ENCODE assay signal across 13 cellular contexts in genomic region chrX:136597356-136597755, GRCh38. TPM values are rescaled to one million over a fixed set of nuclear protein-coding genes. Genes with fewer than 3 reads are reported as not detected.
A peak's percentile ranks its signal among the peaks of the same experiment; 100 is the strongest.
DNase-seq lines count a peak whose midpoint lies in the region; ATAC-seq lines count a peak whose summit lies in the region.
"Had no signal": no experiment of that assay in that cellular context is flagged by ENCODE, and none has a peak within 500 bp of the region (broad histone marks: within the 10 kb centered on the region; RNA-seq: fewer than 3 reads in every experiment).

No MANE protein-coding gene starts in this region.

- no peak overlapping the region for H3K4me3 Mint-ChIP-seq in T-helper 1 cell treated with Interleukin-12 subunit alpha and Interleukin-12 subunit beta and Interleukin-4 antibody, amounts not matched to agents 30 μg/mL and 1 μg/mL, for 36 hours
- no peak overlapping the region for H3K4me3 Mint-ChIP-seq in activated naive CD4-positive, alpha-beta T cell treated with anti-CD3 and anti-CD28 coated beads for 36 hours
- no peak overlapping the region for H3K4me3 Mint-ChIP-seq in activated CD4-positive, alpha-beta memory T cell treated with anti-CD3 and anti-CD28 coated beads, Interleukin-2, amount 10 ng/mL, durations not matched to agents 7 days and 5 days
- H3K4me3 Mint-ChIP-seq: CD14-positive monocyte had no signal

- POLR2A ChIA-PET in activated CD4-positive, alpha-beta memory T cell treated with anti-CD3 and anti-CD28 coated beads, Interleukin-2, amount 10 ng/mL, durations not matched to agents 7 days and 5 days (lab: Charles Lee), result interaction anchor here (0.8 to 1.6 kb wide), 3 partner anchors 8 to 77 kb away, joined by 3 to 6 read pairs (median 3); no protein-coding TSS in a partner anchor

- H3K4me1 Mint-ChIP-seq in T-helper 1 cell treated with Interleukin-12 subunit alpha and Interleukin-12 subunit beta and Interleukin-4 antibody, amounts not matched to agents 30 μg/mL and 1 μg/mL, for 36 hours (ENCODE audit: low read depth), result peaks cover 37% of the 10 kb centered on the region
- peaks cover 50% of the 10 kb centered on the region for H3K4me1 Mint-ChIP-seq in activated naive CD4-positive, alpha-beta T cell treated with anti-CD3 and anti-CD28 coated beads for 36 hours (ENCODE audit: low read depth)
- peaks cover 50% of the 10 kb centered on the region for H3K4me1 Mint-ChIP-seq in activated CD4-positive, alpha-beta memory T cell treated with anti-CD3 and anti-CD28 coated beads, Interleukin-2, amount 10 ng/mL, durations not matched to agents 7 days and 5 days
- H3K4me1 Mint-ChIP-seq: CD14-positive monocyte had no signal

- H3K9me3 Mint-ChIP-seq in T-helper 1 cell treated with Interleukin-12 subunit alpha and Interleukin-12 subunit beta and Interleukin-4 antibody, amounts not matched to agents 30 μg/mL and 1 μg/mL, for 36 hours, result no peaks in the 10 kb centered on the region
- peaks cover 10% of the 10 kb centered on the region for H3K9me3 Mint-ChIP-seq in activated naive CD4-positive, alpha-beta T cell treated with anti-CD3 and anti-CD28 coated beads for 36 hours
- H3K9me3 Mint-ChIP-seq in activated CD4-positive, alpha-beta memory T cell treated with anti-CD3 and anti-CD28 coated beads, Interleukin-2, amount 10 ng/mL, durations not matched to agents 7 days and 5 days, result peaks cover 3% of the 10 kb centered on the region

- CTCF ChIA-PET in activated naive CD4-positive, alpha-beta T cell treated with anti-CD3 and anti-CD28 coated beads for 36 hours (lab: Charles Lee), result interaction anchor here (0.9 to 2.7 kb wide), 3 partner anchors 8 to 116 kb away, joined by 3 to 8 read pairs (median 3); no protein-coding TSS in a partner anchor
- CTCF ChIA-PET in activated CD4-positive, alpha-beta memory T cell treated with anti-CD3 and anti-CD28 coated beads, Interleukin-2, amount 10 ng/mL, durations not matched to agents 7 days and 5 days (lab: Charles Lee), result interaction anchor here (0.9 to 2.4 kb wide), 2 partner anchors 11 to 20 kb away, joined by 3 to 11 read pairs; no protein-coding TSS in a partner anchor

- no peak for ATAC-seq in GM19023 (IDR thresholded peaks at IDR 0.05; ENCODE audit: unreplicated experiment)

- no peaks in the 10 kb centered on the region for H3K27me3 Mint-ChIP-seq in T-helper 1 cell treated with Interleukin-12 subunit alpha and Interleukin-12 subunit beta and Interleukin-4 antibody, amounts not matched to agents 30 μg/mL and 1 μg/mL, for 36 hours (ENCODE audit: low read depth)
- no peaks in the 10 kb centered on the region for H3K27me3 Mint-ChIP-seq in activated naive CD4-positive, alpha-beta T cell treated with anti-CD3 and anti-CD28 coated beads for 36 hours (ENCODE audit: low read depth)
- H3K27me3 Mint-ChIP-seq in activated CD4-positive, alpha-beta memory T cell treated with anti-CD3 and anti-CD28 coated beads, Interleukin-2, amount 10 ng/mL, durations not matched to agents 7 days and 5 days, result no peaks in the 10 kb centered on the region

- DNase-seq in T-helper 1 cell (no peak), kidney glomerular epithelial cell (lab: John Stamatoyannopoulos, UW) (no peak)
- DNase-seq in activated naive CD4-positive, alpha-beta T cell treated with anti-CD3 and anti-CD28 coated beads for 36 hours, result no peak
- DNase-seq in activated naive CD4-positive, alpha-beta T cell treated with anti-CD3 and anti-CD28 coated beads, Interleukin-2, amount 50 U/mL, for 16 hours, result no peak
- DNase-seq in activated CD4-positive, alpha-beta memory T cell treated with anti-CD3 and anti-CD28 coated beads, Interleukin-2, amount 10 ng/mL, durations not matched to agents 7 days and 5 days, result no peak
- DNase-seq: DMS53, GF-D8 had no signal

- intact Hi-C loops in activated naive CD4-positive, alpha-beta T cell treated with anti-CD3 and anti-CD28 coated beads for 36 hours (cut with micrococcal nuclease), result no loop called here

- H3K36me3 Mint-ChIP-seq in T-helper 1 cell treated with Interleukin-12 subunit alpha and Interleukin-12 subunit beta and Interleukin-4 antibody, amounts not matched to agents 30 μg/mL and 1 μg/mL, for 36 hours (ENCODE audit: low read depth), result peaks cover 4% of the 10 kb centered on the region
- H3K36me3 Mint-ChIP-seq in activated naive CD4-positive, alpha-beta T cell treated with anti-CD3 and anti-CD28 coated beads for 36 hours (ENCODE audit: low read depth), result peaks cover 2% of the 10 kb centered on the region
- H3K36me3 Mint-ChIP-seq in activated CD4-positive, alpha-beta memory T cell treated with anti-CD3 and anti-CD28 coated beads, Interleukin-2, amount 10 ng/mL, durations not matched to agents 7 days and 5 days (ENCODE audit: low read depth), result peaks cover 6% of the 10 kb centered on the region
- H3K36me3 Mint-ChIP-seq: CD14-positive monocyte had no signal

- peak overlapping the region; percentile 13 for H3K27ac Mint-ChIP-seq in T-helper 1 cell treated with Interleukin-12 subunit alpha and Interleukin-12 subunit beta and Interleukin-4 antibody, amounts not matched to agents 30 μg/mL and 1 μg/mL, for 36 hours
- peak overlapping the region; percentile 88 for H3K27ac Mint-ChIP-seq in activated naive CD4-positive, alpha-beta T cell treated with anti-CD3 and anti-CD28 coated beads for 36 hours
- peak overlapping the region; percentile 75 for H3K27ac Mint-ChIP-seq in activated CD4-positive, alpha-beta memory T cell treated with anti-CD3 and anti-CD28 coated beads, Interleukin-2, amount 10 ng/mL, durations not matched to agents 7 days and 5 days
- H3K27ac Mint-ChIP-seq: CD14-positive monocyte had no signal

RNA-seq across cellular contexts. Expression of gene CD40LG, which starts 50.6 kb away (rescaled TPM):
- 100 to 1,000 TPM; 121 to 122 TPM for total RNA-seq in activated naive CD4-positive, alpha-beta T cell treated with anti-CD3 and anti-CD28 coated beads for 36 hours
- 100 to 1,000 TPM; 139 TPM for total RNA-seq in activated CD4-positive, alpha-beta memory T cell treated with anti-CD3 and anti-CD28 coated beads, Interleukin-2, amount 10 ng/mL, durations not matched to agents 7 days and 5 days
- total RNA-seq: A673, H1, HT-29 had no signal

Comparison
In these comparisons a context has a peak if more than half of its experiments do, and no peak if none do; other contexts are left out.
1. H3K27ac Mint-ChIP-seq: peak in every context shown above with its lines; median percentile 88 in activated naive CD4-positive, alpha-beta T cell treated with anti-CD3 and anti-CD28 coated beads for 36 hours; 75 in activated CD4-positive, alpha-beta memory T cell treated with anti-CD3 and anti-CD28 coated beads, Interleukin-2, amount 10 ng/mL, durations not matched to agents 7 days and 5 days; 13 in T-helper 1 cell treated with Interleukin-12 subunit alpha and Interleukin-12 subunit beta and Interleukin-4 antibody, amounts not matched to agents 30 μg/mL and 1 μg/mL, for 36 hours.